In the genomic region with DNA sequence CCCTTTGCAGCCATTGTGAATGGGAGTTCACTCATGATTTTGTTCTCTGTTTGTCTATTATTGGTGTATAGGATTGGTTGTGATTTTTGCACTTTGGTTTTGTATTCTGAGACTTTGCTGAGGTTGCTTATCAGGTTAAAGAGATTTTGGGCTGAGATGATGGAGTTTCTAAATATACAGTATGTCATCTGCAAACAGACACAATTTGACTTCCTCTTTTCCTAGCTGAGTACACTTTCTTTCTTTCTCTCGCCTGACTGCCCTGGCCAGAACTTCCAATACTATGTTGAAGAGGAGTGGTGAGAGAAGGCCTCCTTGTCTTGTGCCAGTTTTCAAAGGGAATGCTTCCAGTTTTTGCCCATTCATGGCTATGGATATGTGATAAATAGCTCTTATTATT, we compare ENCODE assay signal across 24 cellular contexts.
"Had no signal": no experiment of that assay in that cellular context is flagged by ENCODE, and none has a peak within 500 bp of the region (broad histone marks: within the 10 kb centered on the region; RNA-seq: fewer than 3 reads in every experiment).

No MANE protein-coding gene starts in this region.

- ATAC-seq: left lung; natural killer cell; stimulated activated naive CD8-positive, alpha-beta T cell treated with anti-CD3 and anti-CD28 coated beads, Interleukin-15, Interleukin-2, amounts not matched to agents 100 U/mL and 50 U/mL, for 24 hours had no signal

- H3K9me3 ChIP-seq: left lung, right atrium auricular region, suprapubic skin had no signal

- H3K36me3 ChIP-seq: brain microvascular endothelial cell, left lung, right atrium auricular region, suprapubic skin had no signal

- H3K27ac ChIP-seq: brain microvascular endothelial cell, left lung, right atrium auricular region, skin epidermis, suprapubic skin had no signal

- H3K4me3 Mint-ChIP-seq: activated CD4-positive, alpha-beta T cell treated with anti-CD3 and anti-CD28 coated beads, Interleukin-2, amount 10 ng/mL, durations not matched to agents 7 days and 5 days; activated T-helper 1 cell treated with anti-CD3 and anti-CD28 coated beads, Interleukin-12 subunit alpha, Interleukin-12 subunit beta, Interleukin-2, Interleukin-4 antibody, amounts not matched to agents 30 ng/mL and 10 ng/mL and 1 ng/mL, durations not matched to agents 14 hours and 24 hours and 36 hours; natural killer cell; type B pancreatic cell had no signal

- H3K4me3 ChIP-seq: left lung, right atrium auricular region, skin epidermis, suprapubic skin had no signal

- H3K4me1 Mint-ChIP-seq: activated CD4-positive, alpha-beta T cell treated with anti-CD3 and anti-CD28 coated beads, Interleukin-2, amount 10 ng/mL, durations not matched to agents 7 days and 5 days had no signal

- H3K36me3 Mint-ChIP-seq: natural killer cell, type B pancreatic cell had no signal

- H3K4me1 ChIP-seq: left lung, right atrium auricular region, suprapubic skin had no signal

- H3K27ac Mint-ChIP-seq: activated CD4-positive, alpha-beta T cell treated with anti-CD3 and anti-CD28 coated beads, Interleukin-2, amount 10 ng/mL, durations not matched to agents 7 days and 5 days; activated T-helper 1 cell treated with anti-CD3 and anti-CD28 coated beads, Interleukin-12 subunit alpha, Interleukin-12 subunit beta, Interleukin-2, Interleukin-4 antibody, amounts not matched to agents 30 ng/mL and 10 ng/mL and 1 ng/mL, durations not matched to agents 14 hours and 24 hours and 36 hours; progenitor cell of endocrine pancreas; type B pancreatic cell had no signal

- H3K27me3 ChIP-seq: brain microvascular endothelial cell, left lung, right atrium auricular region, suprapubic skin had no signal

- H3K9me3 Mint-ChIP-seq: activated CD4-positive, alpha-beta T cell treated with anti-CD3 and anti-CD28 coated beads, Interleukin-2, amount 10 ng/mL, durations not matched to agents 7 days and 5 days; activated T-helper 1 cell treated with anti-CD3 and anti-CD28 coated beads, Interleukin-12 subunit alpha, Interleukin-12 subunit beta, Interleukin-2, Interleukin-4 antibody, amounts not matched to agents 30 ng/mL and 10 ng/mL and 1 ng/mL, durations not matched to agents 14 hours and 24 hours and 36 hours; natural killer cell; type B pancreatic cell had no signal

- H3K27me3 Mint-ChIP-seq: activated CD4-positive, alpha-beta T cell treated with anti-CD3 and anti-CD28 coated beads, Interleukin-2, amount 10 ng/mL, durations not matched to agents 7 days and 5 days; progenitor cell of endocrine pancreas; type B pancreatic cell had no signal

- DNase-seq: activated CD4-positive, alpha-beta T cell treated with anti-CD3 and anti-CD28 coated beads, Interleukin-2, amount 10 ng/mL, durations not matched to agents 7 days and 5 days; activated CD4-positive, CD25-positive, alpha-beta regulatory T cell; activated CD8-positive, alpha-beta memory T cell treated with anti-CD3 and anti-CD28 coated beads, Interleukin-2, amount 50 U/mL, for 48 hours; activated naive CD4-positive, alpha-beta T cell; anterior cingulate cortex; brain microvascular endothelial cell; cortex of kidney; effector CD8-positive, alpha-beta T cell; foreskin fibroblast; hypothalamus; kidney; left lung; mesenchymal stem cell; natural killer cell; stimulated activated CD4-positive, alpha-beta T cell treated with anti-CD3 and anti-CD28 coated beads, Interleukin-4, amount 100 ng/mL, for 4 hours; stimulated activated CD8-positive, alpha-beta memory T cell treated with anti-CD3 and anti-CD28 coated beads, Interleukin-4, amount 100 ng/mL, for 48 hours; stimulated activated naive CD8-positive, alpha-beta T cell treated with anti-CD3 and anti-CD28 coated beads, Interleukin-15, Interleukin-2, amounts not matched to agents 100 U/mL and 50 U/mL, for 24 hours; T1000 had no signal
